Comparison of ENCODE assay signal across 1 cellular context in genomic region chr1:56577859-56578663, GRCh38.
TF ChIP-seq lines count a peak whose summit lies in the region.

No MANE protein-coding gene starts in this region.

TF ChIP-seq in HepG2, 621 proteins besides CTCF, POLR2A, EP300 and RAD21 (continued from another document):
- TF ChIP-seq PRDM10 (CRISPR knock-in tag; IDR thresholded peaks at IDR 0.05; ENCODE audit: low read depth) = peak; percentile 52; the same call in 1 of the 2 replicates
- 0 out of 2 replicates have a peak, but pooled peaks have one; percentile 30 for TF ChIP-seq ZNF607 (CRISPR knock-in tag; IDR thresholded peaks at IDR 0.05; ENCODE audit: borderline replicate concordance)
- TF ChIP-seq ATM (IDR thresholded peaks at IDR 0.05; ENCODE audit: borderline replicate concordance) = no peak
- TF ChIP-seq ZNF350 (CRISPR knock-in tag; IDR thresholded peaks at IDR 0.05; ENCODE audit: borderline replicate concordance, low read depth) = peak; percentile 32; the same call in 1 of the 2 replicates
- no peak for TF ChIP-seq EHMT2 (IDR thresholded peaks at IDR 0.05; ENCODE audit: borderline replicate concordance, low read depth, low read length)
- TF ChIP-seq ZNF703 (CRISPR knock-in tag; IDR thresholded peaks at IDR 0.05; ENCODE audit: borderline replicate concordance) = 0 out of 2 replicates have a peak, but pooled peaks have one; percentile 8
- no peak for TF ChIP-seq MEF2D (CRISPR knock-in tag; IDR thresholded peaks at IDR 0.05)
- TF ChIP-seq THAP8 (CRISPR knock-in tag; IDR thresholded peaks at IDR 0.05; ENCODE audit: borderline replicate concordance) = 0 out of 2 replicates have a peak, but pooled peaks have one; percentile 5
- no peak for TF ChIP-seq CREB3 (CRISPR knock-in tag; IDR thresholded peaks at IDR 0.05)
- no peak for TF ChIP-seq NBN (conservative IDR thresholded peaks at IDR 0.05)
- no peak for TF ChIP-seq ZNF775 (CRISPR knock-in tag; IDR thresholded peaks at IDR 0.05; ENCODE audit: borderline replicate concordance)
- TF ChIP-seq MZF1 (CRISPR knock-in tag; IDR thresholded peaks at IDR 0.05; ENCODE audit: borderline replicate concordance) = no peak
- TF ChIP-seq ZNF652 (CRISPR knock-in tag; IDR thresholded peaks at IDR 0.05; ENCODE audit: borderline replicate concordance, low read depth) = no peak
- TF ChIP-seq ZNF577 (CRISPR knock-in tag; IDR thresholded peaks at IDR 0.05; ENCODE audit: borderline replicate concordance, low read depth) = no peak
- TF ChIP-seq ZNF629 (CRISPR knock-in tag; conservative IDR thresholded peaks at IDR 0.05) = peak; percentile 99
- TF ChIP-seq ZBTB39 (CRISPR knock-in tag; IDR thresholded peaks at IDR 0.05) = no peak
- no peak for TF ChIP-seq TOPORS (CRISPR knock-in tag; IDR thresholded peaks at IDR 0.05)
- TF ChIP-seq ZNF546 (CRISPR knock-in tag; conservative IDR thresholded peaks at IDR 0.05) = no peak
- TF ChIP-seq IRF2 (CRISPR knock-in tag; IDR thresholded peaks at IDR 0.05) = no peak
- TF ChIP-seq GLMP (CRISPR knock-in tag; IDR thresholded peaks at IDR 0.05; ENCODE audit: borderline replicate concordance) = no peak
- no peak for TF ChIP-seq AHR (CRISPR knock-in tag; IDR thresholded peaks at IDR 0.05)
- TF ChIP-seq ASH2L (IDR thresholded peaks at IDR 0.05; ENCODE audit: insufficient read length, low read depth, low read length) = peak; percentile 2
- TF ChIP-seq SALL1 (CRISPR knock-in tag; IDR thresholded peaks at IDR 0.05) = peak; percentile 67
- no peak for TF ChIP-seq SRSF9 (IDR thresholded peaks at IDR 0.05; ENCODE audit: borderline replicate concordance, insufficient read depth, low read depth, low read length, poor library complexity, severe bottlenecking)
- TF ChIP-seq ZSCAN21 (CRISPR knock-in tag; IDR thresholded peaks at IDR 0.05; ENCODE audit: borderline replicate concordance) = no peak
- TF ChIP-seq CENPT (CRISPR knock-in tag; IDR thresholded peaks at IDR 0.05; ENCODE audit: low read depth) = no peak
- TF ChIP-seq NONO (IDR thresholded peaks at IDR 0.05) = no peak
- TF ChIP-seq NONO (CRISPR knock-in tag; conservative IDR thresholded peaks at IDR 0.05) = 0 out of 2 replicates have a peak, but pooled peaks have one; percentile 28
- TF ChIP-seq NR2F2 (IDR thresholded peaks at IDR 0.05; ENCODE audit: borderline replicate concordance, low read depth) = no peak
- 0 out of 2 replicates have a peak, but pooled peaks have one; percentile 18 for TF ChIP-seq KDM3A (CRISPR knock-in tag; IDR thresholded peaks at IDR 0.05; ENCODE audit: low read depth)
- TF ChIP-seq PRPF4 (IDR thresholded peaks at IDR 0.05; ENCODE audit: low read depth, low read length, poor library complexity, severe bottlenecking) = no peak
- no peak for TF ChIP-seq ETV5 (CRISPR knock-in tag; IDR thresholded peaks at IDR 0.05; ENCODE audit: borderline replicate concordance)
- no peak for TF ChIP-seq TFE3 (CRISPR knock-in tag; IDR thresholded peaks at IDR 0.05)
- no peak for TF ChIP-seq ZNF256 (CRISPR knock-in tag; conservative IDR thresholded peaks at IDR 0.05)
- no peak for TF ChIP-seq ZNF710 (CRISPR knock-in tag; IDR thresholded peaks at IDR 0.05; ENCODE audit: borderline replicate concordance)
- TF ChIP-seq MYPOP (CRISPR knock-in tag; IDR thresholded peaks at IDR 0.05) = no peak
- TF ChIP-seq FOSL1 (CRISPR knock-in tag; IDR thresholded peaks at IDR 0.05; ENCODE audit: borderline replicate concordance) = no peak
- TF ChIP-seq MIER2 (CRISPR knock-in tag; IDR thresholded peaks at IDR 0.05) = no peak
- no peak for TF ChIP-seq CCAR2 (optimal IDR thresholded peaks at IDR 0.05; ENCODE audit: low read depth, low read length)
- TF ChIP-seq REPIN1 (CRISPR knock-in tag; IDR thresholded peaks at IDR 0.05; ENCODE audit: borderline replicate concordance, low read depth) = 0 out of 2 replicates have a peak, but pooled peaks have one; percentile 14
- 0 out of 2 replicates have a peak, but pooled peaks have one; percentile 33 for TF ChIP-seq ZFP90 (CRISPR knock-in tag; IDR thresholded peaks at IDR 0.05; ENCODE audit: borderline replicate concordance)
- TF ChIP-seq ARNT2 (CRISPR knock-in tag; IDR thresholded peaks at IDR 0.05; ENCODE audit: low read depth) = no peak
- no peak for TF ChIP-seq ZBTB7A (CRISPR knock-in tag; IDR thresholded peaks at IDR 0.05)
- TF ChIP-seq ZBTB49 (CRISPR knock-in tag; IDR thresholded peaks at IDR 0.05; ENCODE audit: borderline replicate concordance) = no peak
- TF ChIP-seq ADNP (CRISPR knock-in tag; IDR thresholded peaks at IDR 0.05) = 0 out of 2 replicates have a peak, but pooled peaks have one; percentile 61
- TF ChIP-seq ZNF143 (CRISPR knock-in tag; IDR thresholded peaks at IDR 0.05) = 0 out of 2 replicates have a peak, but pooled peaks have one; percentile 21
